Comparison of ENCODE assay signal across 2 cellular contexts in genomic region chr10:132986978-132987377, GRCh38.
TF ChIP-seq lines count a peak whose summit lies in the region.

No MANE protein-coding gene starts in this region.

TF ChIP-seq in H1, 55 proteins besides CTCF, POLR2A, EP300 and RAD21:
- TF ChIP-seq SP2 (IDR thresholded peaks at IDR 0.05; ENCODE audit: low read length) (no peak), FOSL1 (IDR thresholded peaks at IDR 0.05; ENCODE audit: insufficient read depth, low read depth, low read length) (no peak), POLR2AphosphoS5 (IDR thresholded peaks at IDR 0.05; ENCODE audit: low read depth, low read length) (no peak), JUND (IDR thresholded peaks at IDR 0.05; ENCODE audit: low read length) (no peak)
TF ChIP-seq in H1: peak in this region for 0.

TF ChIP-seq in neural cell, 6 proteins besides CTCF, POLR2A, EP300 and RAD21:
- TF ChIP-seq TAF1 (IDR thresholded peaks at IDR 0.05; ENCODE audit: low read depth) (no peak), SMC3 (conservative IDR thresholded peaks at IDR 0.05; ENCODE audit: poor library complexity) (no peak), POLR2AphosphoS5 (IDR thresholded peaks at IDR 0.05) (peak; percentile 25), MXI1 (conservative IDR thresholded peaks at IDR 0.05; ENCODE audit: poor library complexity, severe bottlenecking) (no peak), REST (IDR thresholded peaks at IDR 0.05; ENCODE audit: borderline replicate concordance) (no peak), EZH2 (IDR thresholded peaks at IDR 0.05; ENCODE audit: borderline replicate concordance, insufficient read depth, low read length, poor library complexity, severe bottlenecking) (no peak)
TF ChIP-seq in neural cell: peak in this region for 1.
